Comparison of ENCODE assay signal across 9 cellular contexts in the genomic region with DNA sequence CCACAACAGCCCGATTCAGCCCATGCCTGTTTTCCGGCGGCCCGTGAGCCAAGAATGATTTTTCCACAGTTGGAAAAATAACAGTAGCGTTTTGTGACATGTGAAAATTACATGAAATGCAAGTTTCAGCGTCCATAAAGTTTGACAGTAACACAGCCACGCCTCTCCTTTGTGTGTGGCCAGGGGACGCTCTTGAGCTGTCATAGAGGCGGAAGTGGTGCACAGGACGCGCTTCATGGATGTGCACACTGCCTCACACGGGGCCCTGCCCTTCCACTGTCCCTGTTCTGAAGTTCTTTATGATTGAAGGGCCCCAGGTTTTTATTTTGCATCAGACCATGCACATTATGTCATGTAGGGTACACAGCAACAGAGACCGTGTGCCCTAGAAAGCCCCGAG.
DNase-seq lines count a peak whose midpoint lies in the region; ATAC-seq lines count a peak whose summit lies in the region.
"Had no signal": no experiment of that assay in that cellular context is flagged by ENCODE, and none has a peak within 500 bp of the region (broad histone marks: within the 10 kb centered on the region; RNA-seq: fewer than 3 reads in every experiment).

No MANE protein-coding gene starts in this region.

- DNase-seq in activated CD4-positive, CD25-positive, alpha-beta regulatory T cell treated with anti-CD3 and anti-CD28 coated beads, Interleukin-2, amount 50 U/mL, for 72 hours: no peak
- DNase-seq in NCI-H82 (lab: John Stamatoyannopoulos, UW) (peak; percentile 62), AG20443 (ENCODE audit: low spot score) (no peak), islet precursor cell (no peak), head of caudate nucleus (no peak)
- DNase-seq in activated naive CD4-positive, alpha-beta T cell treated with anti-CD3 and anti-CD28 coated beads, Interleukin-2, amount 50 U/mL, for 16 hours: peak; percentile 49
- DNase-seq in stimulated activated CD4-positive, alpha-beta T cell treated with anti-CD3 and anti-CD28 coated beads, Interleukin-4, amount 100 ng/mL, for 24 hours: peak; percentile 44
- DNase-seq: PC-9 had no signal

- intact Hi-C loops in head of caudate nucleus (cut with DNase I): no loop called here

- peak; percentile 58 to 79 for ATAC-seq in activated CD4-positive, CD25-positive, alpha-beta regulatory T cell treated with anti-CD3 and anti-CD28 coated beads, Interleukin-2, amount 50 U/mL, for 24 hours

Comparison
In these comparisons a context has a peak if more than half of its experiments do, and no peak if none do; other contexts are left out.
1. DNase-seq: peak in NCI-H82 (single experiment), activated naive CD4-positive, alpha-beta T cell treated with anti-CD3 and anti-CD28 coated beads, Interleukin-2, amount 50 U/mL, for 16 hours (single experiment) and stimulated activated CD4-positive, alpha-beta T cell treated with anti-CD3 and anti-CD28 coated beads, Interleukin-4, amount 100 ng/mL, for 24 hours (single experiment); none in activated CD4-positive, CD25-positive, alpha-beta regulatory T cell treated with anti-CD3 and anti-CD28 coated beads, Interleukin-2, amount 50 U/mL, for 72 hours (single experiment), AG20443 (single experiment), islet precursor cell (single experiment) and head of caudate nucleus (0 of 42).